Comparison of ENCODE assay signal across 1 cellular context in the genomic region with DNA sequence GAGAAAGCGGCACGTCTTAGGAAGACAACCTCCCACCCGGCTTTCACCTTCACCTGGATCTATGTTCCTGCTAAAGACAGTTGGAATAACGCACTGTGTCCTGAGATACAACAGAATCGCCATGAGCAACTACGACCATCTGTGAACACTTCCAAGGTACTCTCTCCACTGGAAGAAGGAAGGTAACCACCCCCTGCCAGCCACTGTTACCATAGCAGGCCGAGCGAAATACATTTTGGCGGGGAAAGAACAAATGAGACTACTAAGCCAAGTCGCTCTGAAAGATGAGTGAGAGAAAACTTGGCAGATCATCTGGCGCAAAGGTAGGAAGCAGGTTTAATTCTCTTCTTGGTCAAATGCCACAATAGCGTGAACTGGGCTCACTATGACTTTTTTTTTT.
TF ChIP-seq lines count a peak whose summit lies in the region.

No MANE protein-coding gene starts in this region.

TF ChIP-seq in HEK293, 187 proteins besides CTCF, POLR2A, EP300 and RAD21:
- TF ChIP-seq, protein P1, sequence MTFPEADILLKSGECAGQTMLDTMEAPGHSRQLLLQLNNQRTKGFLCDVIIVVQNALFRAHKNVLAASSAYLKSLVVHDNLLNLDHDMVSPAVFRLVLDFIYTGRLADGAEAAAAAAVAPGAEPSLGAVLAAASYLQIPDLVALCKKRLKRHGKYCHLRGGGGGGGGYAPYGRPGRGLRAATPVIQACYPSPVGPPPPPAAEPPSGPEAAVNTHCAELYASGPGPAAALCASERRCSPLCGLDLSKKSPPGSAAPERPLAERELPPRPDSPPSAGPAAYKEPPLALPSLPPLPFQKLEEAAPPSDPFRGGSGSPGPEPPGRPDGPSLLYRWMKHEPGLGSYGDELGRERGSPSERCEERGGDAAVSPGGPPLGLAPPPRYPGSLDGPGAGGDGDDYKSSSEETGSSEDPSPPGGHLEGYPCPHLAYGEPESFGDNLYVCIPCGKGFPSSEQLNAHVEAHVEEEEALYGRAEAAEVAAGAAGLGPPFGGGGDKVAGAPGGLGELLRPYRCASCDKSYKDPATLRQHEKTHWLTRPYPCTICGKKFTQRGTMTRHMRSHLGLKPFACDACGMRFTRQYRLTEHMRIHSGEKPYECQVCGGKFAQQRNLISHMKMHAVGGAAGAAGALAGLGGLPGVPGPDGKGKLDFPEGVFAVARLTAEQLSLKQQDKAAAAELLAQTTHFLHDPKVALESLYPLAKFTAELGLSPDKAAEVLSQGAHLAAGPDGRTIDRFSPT (tag by site-specific recombination; IDR thresholded peaks at IDR 0.05): no peak
- TF ChIP-seq ZNF623 (tag by site-specific recombination; IDR thresholded peaks at IDR 0.05): no peak
- no peak for TF ChIP-seq ZNF48 (tag by site-specific recombination; IDR thresholded peaks at IDR 0.05)
- TF ChIP-seq ZNF214 (tag by site-specific recombination; IDR thresholded peaks at IDR 0.05; ENCODE audit: borderline replicate concordance): no peak
- no peak for TF ChIP-seq HOXD13 (CRISPR knock-in tag; IDR thresholded peaks at IDR 0.05; ENCODE audit: borderline replicate concordance)
- no peak for TF ChIP-seq ZNF501 (tag by site-specific recombination; IDR thresholded peaks at IDR 0.05)
- TF ChIP-seq, protein P2, sequence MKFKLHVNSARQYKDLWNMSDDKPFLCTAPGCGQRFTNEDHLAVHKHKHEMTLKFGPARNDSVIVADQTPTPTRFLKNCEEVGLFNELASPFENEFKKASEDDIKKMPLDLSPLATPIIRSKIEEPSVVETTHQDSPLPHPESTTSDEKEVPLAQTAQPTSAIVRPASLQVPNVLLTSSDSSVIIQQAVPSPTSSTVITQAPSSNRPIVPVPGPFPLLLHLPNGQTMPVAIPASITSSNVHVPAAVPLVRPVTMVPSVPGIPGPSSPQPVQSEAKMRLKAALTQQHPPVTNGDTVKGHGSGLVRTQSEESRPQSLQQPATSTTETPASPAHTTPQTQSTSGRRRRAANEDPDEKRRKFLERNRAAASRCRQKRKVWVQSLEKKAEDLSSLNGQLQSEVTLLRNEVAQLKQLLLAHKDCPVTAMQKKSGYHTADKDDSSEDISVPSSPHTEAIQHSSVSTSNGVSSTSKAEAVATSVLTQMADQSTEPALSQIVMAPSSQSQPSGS (tag by site-specific recombination; IDR thresholded peaks at IDR 0.05; ENCODE audit: low read depth): no peak
- no peak for TF ChIP-seq ZBTB17 (tag by site-specific recombination; IDR thresholded peaks at IDR 0.05)
- TF ChIP-seq ZNF560 (tag by site-specific recombination; IDR thresholded peaks at IDR 0.05; ENCODE audit: borderline replicate concordance): no peak
- TF ChIP-seq ZNF558 (tag by site-specific recombination; IDR thresholded peaks at IDR 0.05): no peak
- TF ChIP-seq MYNN (tag by site-specific recombination; IDR thresholded peaks at IDR 0.05; ENCODE audit: borderline replicate concordance): no peak
- TF ChIP-seq, protein P3, sequence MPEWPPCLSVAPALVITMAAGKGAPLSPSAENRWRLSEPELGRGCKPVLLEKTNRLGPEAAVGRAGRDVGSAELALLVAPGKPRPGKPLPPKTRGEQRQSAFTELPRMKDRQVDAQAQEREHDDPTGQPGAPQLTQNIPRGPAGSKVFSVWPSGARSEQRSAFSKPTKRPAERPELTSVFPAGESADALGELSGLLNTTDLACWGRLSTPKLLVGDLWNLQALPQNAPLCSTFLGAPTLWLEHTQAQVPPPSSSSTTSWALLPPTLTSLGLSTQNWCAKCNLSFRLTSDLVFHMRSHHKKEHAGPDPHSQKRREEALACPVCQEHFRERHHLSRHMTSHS (tag by site-specific recombination; IDR thresholded peaks at IDR 0.05): no peak
- TF ChIP-seq KLF7 (tag by site-specific recombination; IDR thresholded peaks at IDR 0.05; ENCODE audit: borderline replicate concordance): no peak
- no peak for TF ChIP-seq ZNF768 (tag by site-specific recombination; IDR thresholded peaks at IDR 0.05)
- TF ChIP-seq, protein P4, sequence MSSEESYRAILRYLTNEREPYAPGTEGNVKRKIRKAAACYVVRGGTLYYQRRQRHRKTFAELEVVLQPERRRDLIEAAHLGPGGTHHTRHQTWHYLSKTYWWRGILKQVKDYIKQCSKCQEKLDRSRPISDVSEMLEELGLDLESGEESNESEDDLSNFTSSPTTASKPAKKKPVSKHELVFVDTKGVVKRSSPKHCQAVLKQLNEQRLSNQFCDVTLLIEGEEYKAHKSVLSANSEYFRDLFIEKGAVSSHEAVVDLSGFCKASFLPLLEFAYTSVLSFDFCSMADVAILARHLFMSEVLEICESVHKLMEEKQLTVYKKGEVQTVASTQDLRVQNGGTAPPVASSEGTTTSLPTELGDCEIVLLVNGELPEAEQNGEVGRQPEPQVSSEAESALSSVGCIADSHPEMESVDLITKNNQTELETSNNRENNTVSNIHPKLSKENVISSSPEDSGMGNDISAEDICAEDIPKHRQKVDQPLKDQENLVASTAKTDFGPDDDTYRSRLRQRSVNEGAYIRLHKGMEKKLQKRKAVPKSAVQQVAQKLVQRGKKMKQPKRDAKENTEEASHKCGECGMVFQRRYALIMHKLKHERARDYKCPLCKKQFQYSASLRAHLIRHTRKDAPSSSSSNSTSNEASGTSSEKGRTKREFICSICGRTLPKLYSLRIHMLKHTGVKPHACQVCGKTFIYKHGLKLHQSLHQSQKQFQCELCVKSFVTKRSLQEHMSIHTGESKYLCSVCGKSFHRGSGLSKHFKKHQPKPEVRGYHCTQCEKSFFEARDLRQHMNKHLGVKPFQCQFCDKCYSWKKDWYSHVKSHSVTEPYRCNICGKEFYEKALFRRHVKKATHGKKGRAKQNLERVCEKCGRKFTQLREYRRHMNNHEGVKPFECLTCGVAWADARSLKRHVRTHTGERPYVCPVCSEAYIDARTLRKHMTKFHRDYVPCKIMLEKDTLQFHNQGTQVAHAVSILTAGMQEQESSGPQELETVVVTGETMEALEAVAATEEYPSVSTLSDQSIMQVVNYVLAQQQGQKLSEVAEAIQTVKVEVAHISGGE (tag by site-specific recombination; conservative IDR thresholded peaks at IDR 0.05; ENCODE audit: low read depth): no peak
- TF ChIP-seq ZNF433 (tag by site-specific recombination; IDR thresholded peaks at IDR 0.05; ENCODE audit: low read depth): no peak
- no peak for TF ChIP-seq ZNF292 (tag by site-specific recombination; IDR thresholded peaks at IDR 0.05; ENCODE audit: borderline replicate concordance, low read depth)
- TF ChIP-seq, protein P5, sequence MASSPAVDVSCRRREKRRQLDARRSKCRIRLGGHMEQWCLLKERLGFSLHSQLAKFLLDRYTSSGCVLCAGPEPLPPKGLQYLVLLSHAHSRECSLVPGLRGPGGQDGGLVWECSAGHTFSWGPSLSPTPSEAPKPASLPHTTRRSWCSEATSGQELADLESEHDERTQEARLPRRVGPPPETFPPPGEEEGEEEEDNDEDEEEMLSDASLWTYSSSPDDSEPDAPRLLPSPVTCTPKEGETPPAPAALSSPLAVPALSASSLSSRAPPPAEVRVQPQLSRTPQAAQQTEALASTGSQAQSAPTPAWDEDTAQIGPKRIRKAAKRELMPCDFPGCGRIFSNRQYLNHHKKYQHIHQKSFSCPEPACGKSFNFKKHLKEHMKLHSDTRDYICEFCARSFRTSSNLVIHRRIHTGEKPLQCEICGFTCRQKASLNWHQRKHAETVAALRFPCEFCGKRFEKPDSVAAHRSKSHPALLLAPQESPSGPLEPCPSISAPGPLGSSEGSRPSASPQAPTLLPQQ (tag by site-specific recombination; IDR thresholded peaks at IDR 0.05): no peak
- TF ChIP-seq, protein P6, sequence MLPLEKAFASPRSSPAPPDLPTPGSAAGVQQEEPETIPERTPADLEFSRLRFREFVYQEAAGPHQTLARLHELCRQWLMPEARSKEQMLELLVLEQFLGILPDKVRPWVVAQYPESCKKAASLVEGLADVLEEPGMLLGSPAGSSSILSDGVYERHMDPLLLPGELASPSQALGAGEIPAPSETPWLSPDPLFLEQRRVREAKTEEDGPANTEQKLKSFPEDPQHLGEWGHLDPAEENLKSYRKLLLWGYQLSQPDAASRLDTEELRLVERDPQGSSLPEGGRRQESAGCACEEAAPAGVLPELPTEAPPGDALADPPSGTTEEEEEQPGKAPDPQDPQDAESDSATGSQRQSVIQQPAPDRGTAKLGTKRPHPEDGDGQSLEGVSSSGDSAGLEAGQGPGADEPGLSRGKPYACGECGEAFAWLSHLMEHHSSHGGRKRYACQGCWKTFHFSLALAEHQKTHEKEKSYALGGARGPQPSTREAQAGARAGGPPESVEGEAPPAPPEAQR (tag by site-specific recombination; IDR thresholded peaks at IDR 0.05): no peak
- TF ChIP-seq ZNF585B (tag by site-specific recombination; IDR thresholded peaks at IDR 0.05): no peak
